21 cellular contexts compared by ENCODE assay signal in genomic region chr2:28375742-28376631, GRCh38.
"Had no signal": no experiment of that assay in that cellular context is flagged by ENCODE, and none has a peak within 500 bp of the region (broad histone marks: within the 10 kb centered on the region; RNA-seq: fewer than 3 reads in every experiment).

No MANE protein-coding gene starts in this region.

- DNase-seq: activated CD4-positive, alpha-beta T cell treated with anti-CD3 and anti-CD28 coated beads for 36 hours; activated CD8-positive, alpha-beta T cell treated with anti-CD3 and anti-CD28 coated beads for 36 hours; activated effector memory CD4-positive, alpha-beta T cell treated with Interleukin-2 at 50 U/mL for 16 hours; activated T-cell treated with anti-CD3 and anti-CD28 coated beads, Interleukin-2, amount 50 U/mL, for 4 hours; amniotic stem cell; body of pancreas; caudate nucleus; cortex of kidney; effector memory CD8-positive, alpha-beta T cell; gastrocnemius medialis; heart right ventricle; left cardiac atrium; midbrain; naive B cell; ovary; stimulated activated CD4-positive, alpha-beta T cell treated with anti-CD3 and anti-CD28 coated beads, Interleukin-12 subunit alpha, Interleukin-12 subunit beta, amount 100 ng/mL, for 4 hours; stimulated activated CD4-positive, alpha-beta T cell treated with anti-CD3 and anti-CD28 coated beads, Interleukin-2, amount 100 ng/mL, for 24 hours; T-helper 2 cell had no signal

- H3K9me3 ChIP-seq: body of pancreas, gastrocnemius medialis, heart right ventricle, ovary had no signal

- H3K4me3 Mint-ChIP-seq: activated CD4-positive, alpha-beta T cell treated with anti-CD3 and anti-CD28 coated beads for 36 hours; activated CD8-positive, alpha-beta T cell treated with anti-CD3 and anti-CD28 coated beads for 36 hours; activated naive CD4-positive, alpha-beta T cell treated with anti-CD3 and anti-CD28 coated beads, Interleukin-2, amount 50 U/mL, for 24 hours; activated T-cell treated with anti-CD3 and anti-CD28 coated beads, Interleukin-2, amount 50 U/mL, for 4 hours; effector memory CD8-positive, alpha-beta T cell; neural progenitor cell had no signal

- H3K36me3 Mint-ChIP-seq: activated naive CD4-positive, alpha-beta T cell treated with anti-CD3 and anti-CD28 coated beads, Interleukin-2, amount 50 U/mL, for 24 hours; naive B cell; neural progenitor cell had no signal

- H3K27ac ChIP-seq: body of pancreas, heart right ventricle, neural progenitor cell, ovary had no signal

- H3K9ac ChIP-seq: neural progenitor cell had no signal

- H3K27ac Mint-ChIP-seq: activated CD4-positive, alpha-beta T cell treated with anti-CD3 and anti-CD28 coated beads for 36 hours; activated CD8-positive, alpha-beta T cell treated with anti-CD3 and anti-CD28 coated beads for 36 hours; activated naive CD4-positive, alpha-beta T cell treated with anti-CD3 and anti-CD28 coated beads, Interleukin-2, amount 50 U/mL, for 24 hours; naive B cell; neural progenitor cell had no signal

- H3K4me1 Mint-ChIP-seq: neural progenitor cell had no signal

- H3K36me3 ChIP-seq: gastrocnemius medialis, heart right ventricle, neural progenitor cell, ovary had no signal

- H3K9me3 Mint-ChIP-seq: activated CD8-positive, alpha-beta T cell treated with anti-CD3 and anti-CD28 coated beads for 36 hours; activated naive CD4-positive, alpha-beta T cell treated with anti-CD3 and anti-CD28 coated beads, Interleukin-2, amount 50 U/mL, for 24 hours; activated T-cell treated with anti-CD3 and anti-CD28 coated beads, Interleukin-2, amount 50 U/mL, for 4 hours; effector memory CD8-positive, alpha-beta T cell; neural progenitor cell had no signal

- H3K4me3 ChIP-seq: body of pancreas, gastrocnemius medialis, heart right ventricle, lung, neural progenitor cell, ovary had no signal

- H3K27me3 ChIP-seq: body of pancreas, gastrocnemius medialis, heart right ventricle, ovary had no signal

- H3K27me3 Mint-ChIP-seq: activated CD4-positive, alpha-beta T cell treated with anti-CD3 and anti-CD28 coated beads for 36 hours; activated CD8-positive, alpha-beta T cell treated with anti-CD3 and anti-CD28 coated beads for 36 hours; activated naive CD4-positive, alpha-beta T cell treated with anti-CD3 and anti-CD28 coated beads, Interleukin-2, amount 50 U/mL, for 24 hours; effector memory CD8-positive, alpha-beta T cell had no signal

- ATAC-seq: activated CD4-positive, alpha-beta T cell treated with anti-CD3 and anti-CD28 coated beads for 36 hours; activated CD8-positive, alpha-beta T cell treated with anti-CD3 and anti-CD28 coated beads for 36 hours; activated T-cell treated with anti-CD3 and anti-CD28 coated beads, Interleukin-2, amount 50 U/mL, for 4 hours; body of pancreas; effector memory CD8-positive, alpha-beta T cell; gastrocnemius medialis; heart right ventricle; left cardiac atrium had no signal
